7 cellular contexts compared by ENCODE assay signal in the genomic region with DNA sequence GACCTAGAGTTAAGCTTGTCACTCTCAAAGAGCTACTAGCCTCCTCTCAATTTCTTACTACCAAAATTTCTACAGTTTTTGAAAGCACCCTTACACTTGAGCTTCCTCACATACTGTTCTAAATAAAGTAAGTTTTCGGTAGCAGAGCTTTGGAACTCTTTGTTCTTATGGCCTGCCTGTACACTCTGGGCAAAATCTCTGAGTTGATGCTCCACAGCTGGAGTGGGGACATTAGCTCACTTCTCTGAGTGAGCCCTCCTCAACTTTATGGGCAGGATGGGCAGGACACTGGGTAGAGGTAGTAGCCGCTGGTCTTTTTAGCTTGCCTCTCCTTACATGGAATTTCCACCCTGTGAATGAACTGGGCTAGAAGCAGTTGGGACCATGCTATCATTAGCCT.
"Had no signal": no experiment of that assay in that cellular context is flagged by ENCODE, and none has a peak within 500 bp of the region (broad histone marks: within the 10 kb centered on the region; RNA-seq: fewer than 3 reads in every experiment).

No MANE protein-coding gene starts in this region.

- ATAC-seq: GM23338, HCT116, K562 had no signal

- DNase-seq: HFFc6, IMR-90, KG1 had no signal

- H3K4me2 ChIP-seq: GM23338 had no signal

- H3K4me1 ChIP-seq: HAP-1 had no signal

- H2AFZ ChIP-seq: GM23338 had no signal

- H3K4me3 ChIP-seq: GM23338, HAP-1, K562 had no signal

- H3K36me3 ChIP-seq: HAP-1 had no signal
